Comparison of ENCODE assay signal across 8 cellular contexts in the genomic region with DNA sequence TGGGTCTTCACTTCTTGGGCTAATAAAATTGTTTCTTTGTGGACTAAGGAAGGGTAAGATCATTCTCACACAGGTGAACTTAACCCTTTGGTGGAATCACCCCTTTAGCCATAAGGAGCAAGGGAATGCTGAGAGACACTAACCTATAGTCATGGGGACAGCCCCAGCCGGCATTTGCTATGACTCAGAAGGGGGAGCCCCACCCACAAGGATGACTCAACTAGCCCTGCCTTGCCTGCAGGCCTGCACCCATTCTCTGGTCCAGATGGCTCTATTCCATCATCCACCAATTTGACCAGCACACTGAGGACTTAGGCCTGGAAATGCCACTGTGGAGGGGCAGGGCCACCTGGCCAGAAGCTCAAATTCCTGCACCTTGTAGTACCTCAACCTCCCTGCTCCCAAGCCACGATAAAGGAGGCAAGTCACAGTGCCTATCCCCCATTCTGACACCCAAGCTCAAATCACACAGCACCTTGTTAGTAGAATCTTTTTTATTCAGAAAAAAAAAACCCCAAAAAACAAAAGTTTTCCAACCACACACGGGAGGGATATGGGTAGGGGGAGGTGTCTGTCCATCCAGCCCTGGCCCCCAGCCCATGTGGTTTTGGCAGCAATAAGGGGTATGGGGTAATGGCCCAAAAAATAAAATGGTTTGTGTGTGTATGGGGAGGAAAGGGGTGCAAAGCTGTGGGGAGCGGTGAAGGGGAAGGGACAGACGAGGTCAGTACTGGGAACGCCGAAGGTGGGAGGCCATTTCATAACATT. TPM values are rescaled to one million over a fixed set of nuclear protein-coding genes. Genes with fewer than 3 reads are reported as not detected.
DNase-seq lines count a peak whose midpoint lies in the region; ATAC-seq and TF ChIP-seq lines count a peak whose summit lies in the region.

No MANE protein-coding gene starts in this region.

- H3K9me3 ChIP-seq in duodenal mucosa (ENCODE audit: control insufficient read depth in 1 of 2, low read length in 2 of 2), result no peaks in the 10 kb centered on the region

- peak overlapping the region; percentile 49 for H3K27ac ChIP-seq in duodenal mucosa (ENCODE audit: low read depth, low read length)

- peaks cover 54% of the 10 kb centered on the region for H3K4me1 Mint-ChIP-seq in activated CD4-positive, alpha-beta T cell treated with anti-CD3 and anti-CD28 coated beads, Interleukin-2, amount 10 ng/mL, durations not matched to agents 24 days and 14 days

- peak overlapping the region; percentile 95 for H3K27ac Mint-ChIP-seq in activated CD4-positive, alpha-beta T cell treated with anti-CD3 and anti-CD28 coated beads, Interleukin-2, amount 10 ng/mL, durations not matched to agents 24 days and 14 days

- peaks cover 55 to 67% of the 10 kb centered on the region in 2 donors for H3K4me1 ChIP-seq in duodenal mucosa (ENCODE audit: control insufficient read depth in 1 of 2, insufficient read depth in 2 of 2, low read length in 2 of 2)

- H3K36me3 Mint-ChIP-seq in activated CD4-positive, alpha-beta T cell treated with anti-CD3 and anti-CD28 coated beads, Interleukin-2, amount 10 ng/mL, durations not matched to agents 24 days and 14 days (ENCODE audit: low read depth), result peaks cover 68% of the 10 kb centered on the region

- ATAC-seq in GM21526 (IDR thresholded peaks at IDR 0.05; ENCODE audit: low FRiP score, unreplicated experiment), result no peak

- no peak for TF ChIP-seq CTCF in GM10266 (IDR thresholded peaks at IDR 0.05; ENCODE audit: control insufficient read depth, insufficient read depth, low read depth, missing control alignments)

- H3K27me3 Mint-ChIP-seq in activated CD4-positive, alpha-beta T cell treated with anti-CD3 and anti-CD28 coated beads, Interleukin-2, amount 10 ng/mL, durations not matched to agents 24 days and 14 days, result no peaks in the 10 kb centered on the region

- H3K9me3 Mint-ChIP-seq in activated CD4-positive, alpha-beta T cell treated with anti-CD3 and anti-CD28 coated beads, Interleukin-2, amount 10 ng/mL, durations not matched to agents 24 days and 14 days, result no peaks in the 10 kb centered on the region

- intact Hi-C loops in activated CD4-positive, alpha-beta T cell treated with anti-CD3 and anti-CD28 coated beads, Interleukin-2, amount 10 ng/mL, durations not matched to agents 24 days and 14 days (cut with micrococcal nuclease), result loop anchor here (1.0 to 10.0 kb wide), 4 partner anchors 42 to 581 kb away; partner anchors contain the start of genes ARRB2, CAMTA2 and UBE2G1

- DNase-seq in GM10266 (ENCODE audit: extremely low spot score) (peak; percentile 83), LoVo (ENCODE audit: low spot score) (peak; percentile 91), mucosa of gallbladder (ENCODE audit: low spot score) (peak; percentile 74), D341Med (ENCODE audit: low spot score) (no peak)
- DNase-seq in activated CD4-positive, alpha-beta T cell treated with anti-CD3 and anti-CD28 coated beads, Interleukin-2, amount 10 ng/mL, durations not matched to agents 24 days and 14 days, result peak; percentile 94
- DNase-seq in stimulated activated CD8-positive, alpha-beta memory T cell treated with anti-CD3 and anti-CD28 coated beads, Interleukin-7, amount 100 ng/mL, for 24 hours (ENCODE audit: low read depth), result peak; percentile 68

- peak overlapping the region; percentile 63 to 98 for H3K4me3 ChIP-seq in duodenal mucosa (ENCODE audit: low read depth in 1 of 2, low read length in 2 of 2)

- H3K4me3 Mint-ChIP-seq in activated CD4-positive, alpha-beta T cell treated with anti-CD3 and anti-CD28 coated beads, Interleukin-2, amount 10 ng/mL, durations not matched to agents 24 days and 14 days, result peak overlapping the region; percentile 95

- H3K9ac ChIP-seq in duodenal mucosa (ENCODE audit: low read depth in 1 of 2, low read length in 2 of 2), result peak overlapping the region; percentile 32 to 99

- H3K27me3 ChIP-seq in duodenal mucosa (ENCODE audit: control insufficient read depth in 1 of 2, insufficient read depth in 2 of 2, low read length in 2 of 2), result no peaks in the 10 kb centered on the region

- H3K36me3 ChIP-seq in duodenal mucosa (ENCODE audit: control insufficient read depth in 1 of 2, insufficient read depth in 2 of 2, low read length in 2 of 2), result peaks cover 25 to 41% of the 10 kb centered on the region in 2 donors

RNA-seq across cellular contexts. Expression of gene PFN1, which starts 3.0 kb away (rescaled TPM):
- 1,471 and 1,473 TPM in 2 replicates for total RNA-seq in activated CD4-positive, alpha-beta T cell treated with anti-CD3 and anti-CD28 coated beads, Interleukin-2, amount 10 ng/mL, durations not matched to agents 24 days and 14 days
- total RNA-seq in mucosa of gallbladder, result 484 TPM

RNA-seq across cellular contexts. Expression of gene RNF167, which starts 5.3 kb away (rescaled TPM):
- 119 and 125 TPM in 2 replicates for total RNA-seq in activated CD4-positive, alpha-beta T cell treated with anti-CD3 and anti-CD28 coated beads, Interleukin-2, amount 10 ng/mL, durations not matched to agents 24 days and 14 days
- total RNA-seq in mucosa of gallbladder, result 140 TPM

RNA-seq across cellular contexts. Expression of gene SLC25A11, which starts 5.5 kb away (rescaled TPM):
- 104 and 106 TPM in 2 replicates for total RNA-seq in activated CD4-positive, alpha-beta T cell treated with anti-CD3 and anti-CD28 coated beads, Interleukin-2, amount 10 ng/mL, durations not matched to agents 24 days and 14 days
- 68.9 TPM for total RNA-seq in mucosa of gallbladder

RNA-seq across cellular contexts. Expression of gene ENO3, which starts 5.6 kb away (rescaled TPM):
- total RNA-seq in activated CD4-positive, alpha-beta T cell treated with anti-CD3 and anti-CD28 coated beads, Interleukin-2, amount 10 ng/mL, durations not matched to agents 24 days and 14 days, result 45.3 and 51.0 TPM in 2 replicates
- 7.5 TPM for total RNA-seq in mucosa of gallbladder

RNA-seq across cellular contexts. Expression of gene GP1BA, which starts 13.3 kb away (rescaled TPM):
- not detected in 2 replicates for total RNA-seq in activated CD4-positive, alpha-beta T cell treated with anti-CD3 and anti-CD28 coated beads, Interleukin-2, amount 10 ng/mL, durations not matched to agents 24 days and 14 days
- total RNA-seq in mucosa of gallbladder, result not detected
